8 cellular contexts compared by ENCODE assay signal in genomic region chrX:51802917-51803688, GRCh38. TPM values are rescaled to one million over a fixed set of nuclear protein-coding genes. Genes with fewer than 3 reads are reported as not detected.
DNase-seq lines count a peak whose midpoint lies in the region; ATAC-seq, FAIRE-seq and TF ChIP-seq lines count a peak whose summit lies in the region.

No MANE protein-coding gene starts in this region.

- CTCF ChIA-PET in A549 (lab: Yijun Ruan, JAX) = interaction anchor here (1.3 kb wide), 1 partner anchor 9 kb away, joined by 3 read pairs; no protein-coding TSS in a partner anchor

- no peak for TF ChIP-seq RAD21 in A549 (conservative IDR thresholded peaks at IDR 0.05 in 1 of 2, IDR thresholded peaks at IDR 0.05 in 1 of 2)

- H3K4me2 ChIP-seq in A549 = peak overlapping the region; percentile 71

- TF ChIP-seq CTCF in A549 (IDR thresholded peaks at IDR 0.05) = 0 out of 3 replicates have a peak, but pooled peaks have one; percentile 12

- DNase-seq in A549 (ENCODE audit: low read depth in 1 of 2, low spot score in 1 of 2) (peak; percentile 9 to 86), NCI-H524 (lab: John Stamatoyannopoulos, UW) (peak; percentile 55 to 81), middle frontal gyrus (ENCODE audit: extremely low spot score, low spot score) (peak; percentile 5)
- DNase-seq in activated CD8-positive, alpha-beta memory T cell treated with anti-CD3 and anti-CD28 coated beads for 1 hour (ENCODE audit: extremely low read depth in 1 of 2, low read depth in 1 of 2) = peak; percentile 19 to 21
- peak; percentile 10 to 29 for DNase-seq in stimulated activated CD8-positive, alpha-beta memory T cell treated with anti-CD3 and anti-CD28 coated beads, Interleukin-4, amount 100 ng/mL, for 1 hour (ENCODE audit: low read depth in 2 of 2, low spot score in 1 of 2)

- H3K4me1 ChIP-seq in A549 (0 out of 3 replicates have a peak, but pooled peaks cover 4% of the 10 kb centered on the region), endocrine pancreas (ENCODE audit: control insufficient read depth, insufficient read depth, low read length) (peaks cover 5% of the 10 kb centered on the region)

- no peaks in the 10 kb centered on the region for H3K36me3 ChIP-seq in endocrine pancreas (ENCODE audit: control insufficient read depth, insufficient read depth, low read length)

- 2% methylated on average over 26 of the region's 26 CpGs for WGBS in A549 (ENCODE audit: missing lambda C conversion rate)

- POLR2A ChIA-PET in A549 (lab: Yijun Ruan, JAX) = interaction anchor here (0.7 to 1.5 kb wide), 2 partner anchors 60 to 90 kb away, joined by 4 to 5 read pairs; partner anchors contain the start of genes GSPT2 and MAGED1

- peak; percentile 84 for FAIRE-seq in A549 (lab: Jason Lieb, UNC)

- peaks cover 7% of the 10 kb centered on the region; the same call in 1 of the 3 replicates for H3K9me3 ChIP-seq in A549
- no peaks in the 10 kb centered on the region for H3K9me3 ChIP-seq in endocrine pancreas (ENCODE audit: control insufficient read depth, low read length)

- peak overlapping the region; percentile 97 for H3K9ac ChIP-seq in endocrine pancreas (ENCODE audit: control insufficient read depth, insufficient read depth, low read length)

- H3K4me3 ChIP-seq in A549 (peak overlapping the region; percentile 95), endocrine pancreas (ENCODE audit: control insufficient read depth, insufficient read depth, low read length) (peak overlapping the region; percentile 75)

- H3K27ac ChIP-seq in A549 = peak overlapping the region; percentile 85 to 86

- no peak for TF ChIP-seq EP300 in A549 (IDR thresholded peaks at IDR 0.05)

- peak; percentile 99 for ATAC-seq in A549
- peak; percentile 84 for ATAC-seq in GM18858 (IDR thresholded peaks at IDR 0.05; ENCODE audit: unreplicated experiment)
- ATAC-seq in HG03097 (IDR thresholded peaks at IDR 0.05; ENCODE audit: low FRiP score, unreplicated experiment) = peak; percentile 76

- no peak; the same call in 1 of the 2 replicates for TF ChIP-seq POLR2A in A549 (IDR thresholded peaks at IDR 0.05; ENCODE audit: low read length)

- H3K27me3 ChIP-seq in endocrine pancreas (ENCODE audit: control insufficient read depth, insufficient read depth, low read length) = no peaks in the 10 kb centered on the region

TF ChIP-seq in A549, 52 proteins besides CTCF, POLR2A, EP300 and RAD21:
- TF ChIP-seq HES2 (IDR thresholded peaks at IDR 0.05) (no peak), E2F6 (IDR thresholded peaks at IDR 0.05; ENCODE audit: borderline replicate concordance, low read depth) (0 out of 2 replicates have a peak, but pooled peaks have one; percentile 25), HOXA7 (CRISPR knock-in tag; IDR thresholded peaks at IDR 0.05) (no peak), PHF8 (IDR thresholded peaks at IDR 0.05; ENCODE audit: borderline replicate concordance, low read depth) (no peak; the same call in 1 of the 2 replicates), MAX (IDR thresholded peaks at IDR 0.05) (peak; percentile 79), JUN (IDR thresholded peaks at IDR 0.05) (peak; percentile 32 to 60; a peak in 3 of 5 replicates)

RNA-seq across cellular contexts. Expression of gene GSPT2, which starts 59.9 kb away (rescaled TPM):
- polyA plus RNA-seq in A549 (2011; rRNA removed) (8.4 and 8.8 TPM in 2 replicates), A549 (2017; fragmentation: RNase III; extraction: RNeasy Plus Mini Kit Qiagen cat#74134 plus additional on column Dnase treatment) (7.7 to 9.0 TPM (median 8.4 TPM) in 3 replicates)
- polyA plus RNA-seq in A549 (2012; cell fraction: cytosol; rRNA removed) = 1.7 and 2.1 TPM in 2 replicates
- 2.7 and 3.1 TPM in 2 replicates for polyA plus RNA-seq in A549 (2012; cell fraction: nucleus; rRNA removed)
- 1.4 and 1.6 TPM in 2 replicates for polyA minus RNA-seq in A549 (2011; rRNA and poly(A)+ RNA removed)

Comparison
In these comparisons a context has a peak if more than half of its experiments do, and no peak if none do; other contexts are left out.
1. Peak in every context shown above with its lines: DNase-seq, ATAC-seq, H3K4me3 ChIP-seq and H3K27ac ChIP-seq.
2. DNase-seq: peak in every context shown above with its lines; median percentile 68 in NCI-H524; 48 in A549; 20 in activated CD8-positive, alpha-beta memory T cell treated with anti-CD3 and anti-CD28 coated beads for 1 hour; 20 in stimulated activated CD8-positive, alpha-beta memory T cell treated with anti-CD3 and anti-CD28 coated beads, Interleukin-4, amount 100 ng/mL, for 1 hour; 5 in middle frontal gyrus.